11 cellular contexts compared by ENCODE assay signal in genomic region chr19:13804830-13805683, GRCh38. TPM values are rescaled to one million over a fixed set of nuclear protein-coding genes. Genes with fewer than 3 reads are reported as not detected.
DNase-seq lines count a peak whose midpoint lies in the region; TF ChIP-seq lines count a peak whose summit lies in the region.
"Had no signal": no experiment of that assay in that cellular context is flagged by ENCODE, and none has a peak within 500 bp of the region (broad histone marks: within the 10 kb centered on the region; RNA-seq: fewer than 3 reads in every experiment).

No MANE protein-coding gene starts in this region.

- DNase-seq in COLO668 (lab: John Stamatoyannopoulos, UW; ENCODE audit: unreplicated experiment) (peak; percentile 24), NB4 (ENCODE audit: low read depth) (no peak), epithelial cell of proximal tubule (ENCODE audit: low read depth) (no peak), nephron progenitor cell (peak; percentile 50), CD14-positive monocyte (ENCODE audit: low spot score) (no peak), SKM-1 (lab: John Stamatoyannopoulos, UW; ENCODE audit: unreplicated experiment) (no peak), NCI-H1048 (lab: John Stamatoyannopoulos, UW) (no peak)
- DNase-seq in effector CD8-positive, alpha-beta T cell (lab: John Stamatoyannopoulos, UW): no peak
- DNase-seq: cortex of kidney, immature natural killer cell, RPMI8226 had no signal

- H3K4me1 Mint-ChIP-seq in nephron progenitor cell (no peaks in the 10 kb centered on the region), CD14-positive monocyte (no peaks in the 10 kb centered on the region)
- H3K4me1 Mint-ChIP-seq: immature natural killer cell had no signal

- no peaks in the 10 kb centered on the region for H3K27me3 Mint-ChIP-seq in nephron progenitor cell (ENCODE audit: low read depth, poor library complexity)
- peaks cover 0 to 2% (median 0%) of the 10 kb centered on the region in 3 donors for H3K27me3 Mint-ChIP-seq in CD14-positive monocyte (ENCODE audit: low read depth in 3 of 3)

- H3K36me3 Mint-ChIP-seq in nephron progenitor cell (ENCODE audit: low read depth) (peaks cover 42% of the 10 kb centered on the region), CD14-positive monocyte (peaks cover 16 to 35% of the 10 kb centered on the region in 2 donors)

- no peak overlapping the region for H3K27ac Mint-ChIP-seq in nephron progenitor cell
- no peak overlapping the region for H3K27ac Mint-ChIP-seq in CD14-positive monocyte
- H3K27ac Mint-ChIP-seq: immature natural killer cell had no signal

- H3K4me3 ChIP-seq in NB4 (ENCODE audit: low read depth, low read length) (no peak overlapping the region), epithelial cell of proximal tubule (ENCODE audit: low read depth, low read length) (no peak overlapping the region)

- TF ChIP-seq CTCF in NB4 (IDR thresholded peaks at IDR 0.05; ENCODE audit: low read depth, low read length): peak; percentile 17
- peak; percentile 27 for TF ChIP-seq CTCF in epithelial cell of proximal tubule (conservative IDR thresholded peaks at IDR 0.05; ENCODE audit: low read depth, low read length)
- peak; percentile 36 for TF ChIP-seq CTCF in nephron progenitor cell (IDR thresholded peaks at IDR 0.05)
- TF ChIP-seq CTCF in CD14-positive monocyte (IDR thresholded peaks at IDR 0.05): no peak

- intact Hi-C loops in CD14-positive monocyte (cut with micrococcal nuclease): no loop called here

- H3K4me3 Mint-ChIP-seq in nephron progenitor cell (no peak overlapping the region), CD14-positive monocyte (no peak overlapping the region)
- H3K4me3 Mint-ChIP-seq: immature natural killer cell had no signal

- TF ChIP-seq POLR2A in NB4 (IDR thresholded peaks at IDR 0.05; ENCODE audit: extremely low read depth, insufficient read length): no peak

- no peaks in the 10 kb centered on the region for H3K9me3 Mint-ChIP-seq in nephron progenitor cell
- H3K9me3 Mint-ChIP-seq in CD14-positive monocyte: peaks cover 0 to 2% (median 0%) of the 10 kb centered on the region in 7 donors
- H3K9me3 Mint-ChIP-seq: immature natural killer cell had no signal

RNA-seq across cellular contexts. Expression of gene ZSWIM4, which starts 9.8 kb away (rescaled TPM):
- 9.4 and 13.5 TPM in 2 replicates for total RNA-seq in epithelial cell of proximal tubule
- polyA plus RNA-seq in CD14-positive monocyte: under 1 TPM; 0.19 to 0.23 TPM

RNA-seq across cellular contexts. Expression of gene C19orf53, which starts 30.8 kb away (rescaled TPM):
- total RNA-seq in epithelial cell of proximal tubule: 197 and 200 TPM in 2 replicates
- 100 to 1,000 TPM; 132 to 156 TPM for polyA plus RNA-seq in CD14-positive monocyte

RNA-seq across cellular contexts. Expression of gene MRI1, which starts 40.7 kb away (rescaled TPM):
- 47.8 and 63.0 TPM in 2 replicates for total RNA-seq in epithelial cell of proximal tubule
- 1 to 10 TPM; 3.8 to 4.4 TPM for polyA plus RNA-seq in CD14-positive monocyte

Comparison
In these comparisons a context has a peak if more than half of its experiments do, and no peak if none do; other contexts are left out.
1. DNase-seq: peak in COLO668 (single experiment) and nephron progenitor cell (single experiment); none in NB4 (single experiment), epithelial cell of proximal tubule (single experiment), CD14-positive monocyte (single experiment), effector CD8-positive, alpha-beta T cell (single experiment), SKM-1 (single experiment) and NCI-H1048 (single experiment).